Comparison of ENCODE assay signal across 8 cellular contexts in the genomic region with DNA sequence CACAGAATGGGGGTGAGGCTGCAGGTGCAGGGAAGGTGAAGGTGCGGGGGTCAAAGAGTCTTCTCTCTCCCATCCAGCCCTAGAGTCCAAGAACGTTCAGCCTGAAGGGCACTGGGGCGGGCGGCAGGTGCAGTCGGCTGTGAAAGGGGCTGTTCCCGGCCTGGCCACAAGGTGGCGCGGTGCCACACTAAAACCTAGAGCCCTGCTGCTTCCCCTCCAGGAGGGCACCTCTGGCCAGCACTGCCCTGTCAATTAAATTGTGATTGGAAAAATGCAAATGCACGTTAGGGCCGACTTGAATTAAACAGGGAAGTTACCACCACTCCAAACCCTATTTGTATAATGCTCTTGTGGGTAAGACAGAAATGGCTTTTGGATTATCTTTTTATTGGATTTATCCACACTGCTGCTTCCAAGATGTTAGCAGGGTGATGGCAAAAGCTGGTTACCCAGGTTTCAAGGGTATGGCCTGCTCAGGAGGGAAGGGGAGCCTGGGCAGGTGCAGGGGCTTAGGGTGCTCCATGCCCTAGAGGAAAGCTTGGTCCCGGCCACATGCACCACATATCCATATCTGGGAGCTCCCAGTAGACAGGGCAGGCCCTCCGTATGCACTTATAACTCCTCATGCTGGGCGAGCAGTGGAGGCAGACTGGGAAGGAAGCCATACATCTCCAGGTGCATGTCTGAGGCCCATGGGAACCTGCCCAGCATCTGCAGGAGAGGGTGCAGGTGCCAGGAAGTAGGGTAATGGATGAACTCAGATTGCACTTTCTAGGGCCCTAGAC.
DNase-seq lines count a peak whose midpoint lies in the region; ATAC-seq and TF ChIP-seq lines count a peak whose summit lies in the region.

No MANE protein-coding gene starts in this region.

- H3K36me3 ChIP-seq in adrenal gland (replicated peaks in 1 of 2) (no peaks in the 10 kb centered on the region), left ventricle myocardium inferior (peaks cover 13% of the 10 kb centered on the region)

- intact Hi-C loops in adrenal gland (cut with DNase I), result loop anchor here (2.0 to 10.0 kb wide), 4 partner anchors 118 to 230 kb away; partner anchors contain the start of gene ADCY5 (in 1 of the 2)
- intact Hi-C loops in left ventricle myocardium inferior (cut with micrococcal nuclease), result no loop called here

- DNase-seq in Ammon's horn (ENCODE audit: low spot score), result peak; percentile 81
- peak; percentile 68 for DNase-seq in NCI-H1105 treated with DMSO at 0.1 percent for 48 hours (lab: John Stamatoyannopoulos, UW)
- DNase-seq in T-helper 2 cell, result peak; percentile 31 to 58 (median 53)
- peak; percentile 66 to 92 (median 83) for DNase-seq in adrenal gland
- peak; percentile 83 for DNase-seq in left ventricle myocardium inferior
- DNase-seq in retinal pigment epithelial cell (ENCODE audit: low read depth), result no peak

- H3K27me3 ChIP-seq in adrenal gland (peaks cover 3% of the 10 kb centered on the region), left ventricle myocardium inferior (ENCODE audit: low read depth) (peaks cover 5% of the 10 kb centered on the region)

- WGBS in adrenal gland, 4 donors, result 17 to 35% (median 23%) methylated on average over 6 to 13 of the region's 13 CpGs

- no peaks in the 10 kb centered on the region for H3K9me3 ChIP-seq in adrenal gland (replicated peaks in 1 of 3)
- H3K9me3 ChIP-seq in left ventricle myocardium inferior (replicated peaks), result no peaks in the 10 kb centered on the region

- TF ChIP-seq POLR2A in adrenal gland (IDR thresholded peaks at IDR 0.05), result peak in 1 of 2 donors; percentile 17

- H3K4me3 ChIP-seq in adrenal gland (no peak overlapping the region), left ventricle myocardium inferior (peak overlapping the region; percentile 41), retinal pigment epithelial cell (ENCODE audit: low read length) (no peak overlapping the region)

- H3K27ac ChIP-seq in adrenal gland (no peak overlapping the region), left ventricle myocardium inferior (replicated peaks) (peak overlapping the region; percentile 87)

- H3K4me1 ChIP-seq in adrenal gland (replicated peaks in 1 of 2), result peaks cover 8 to 10% of the 10 kb centered on the region in 2 donors
- H3K4me1 ChIP-seq in left ventricle myocardium inferior, result peaks cover 97% of the 10 kb centered on the region

- ATAC-seq in GM19351 (IDR thresholded peaks at IDR 0.05; ENCODE audit: unreplicated experiment) (peak; percentile 60), GM18873 (IDR thresholded peaks at IDR 0.05; ENCODE audit: low FRiP score, unreplicated experiment) (no peak)

- TF ChIP-seq CTCF in adrenal gland (IDR thresholded peaks at IDR 0.05) (peak; percentile 83 to 95 (median 94)), left ventricle myocardium inferior (IDR thresholded peaks at IDR 0.05; ENCODE audit: borderline replicate concordance) (peak; percentile 97), retinal pigment epithelial cell (conservative IDR thresholded peaks at IDR 0.05; ENCODE audit: low read depth, low read length) (peak; percentile 93)
